Comparison of ENCODE assay signal across 8 cellular contexts in the genomic region with DNA sequence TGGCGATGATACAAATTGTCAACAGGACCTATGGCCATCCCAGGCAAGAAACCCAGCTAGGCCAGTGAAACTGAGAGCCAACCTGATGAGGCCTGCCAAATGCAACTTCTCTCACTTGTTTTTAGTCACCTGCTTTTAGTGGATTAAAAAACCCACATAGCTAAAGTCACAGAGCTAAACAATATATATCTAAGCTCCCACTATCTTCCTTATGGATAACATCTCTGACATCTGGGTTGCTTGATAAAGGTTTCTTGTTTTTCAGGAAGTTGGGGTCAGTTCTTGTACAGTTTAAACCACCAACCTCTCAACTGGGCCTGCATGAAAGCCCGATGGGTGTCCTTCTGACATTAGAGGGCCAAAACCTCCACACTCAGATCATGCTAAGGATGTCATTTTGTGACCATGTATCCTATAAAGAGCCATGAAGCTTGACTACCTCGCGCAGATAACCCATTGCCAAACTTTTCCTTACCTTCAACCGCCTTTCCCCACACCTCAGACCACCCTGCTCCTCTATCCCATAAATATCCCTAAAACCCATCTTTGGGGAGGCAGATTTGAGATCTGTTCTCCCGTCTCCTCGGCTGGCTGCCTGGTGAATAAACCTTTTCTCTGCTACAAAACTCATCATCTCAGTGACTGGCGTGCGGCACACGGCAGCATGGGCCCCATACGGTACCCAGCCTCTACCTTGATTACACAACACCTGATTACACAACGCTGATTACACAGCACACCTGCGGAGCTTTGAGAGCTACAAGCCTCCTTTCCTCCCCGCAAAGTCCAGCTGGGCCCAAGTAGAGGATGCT. TPM values are rescaled to one million over a fixed set of nuclear protein-coding genes. Genes with fewer than 3 reads are reported as not detected.
A peak's percentile ranks its signal among the peaks of the same experiment; 100 is the strongest.
DNase-seq lines count a peak whose midpoint lies in the region; ATAC-seq lines count a peak whose summit lies in the region.

No MANE protein-coding gene starts in this region.

- H3K4me1 ChIP-seq in iPS-15b (ENCODE audit: control insufficient read depth, insufficient read depth, low read length): no peaks in the 10 kb centered on the region

- H3K27me3 Mint-ChIP-seq in IgD-negative memory B cell: no peaks in the 10 kb centered on the region
- no peaks in the 10 kb centered on the region for H3K27me3 Mint-ChIP-seq in stimulated activated naive CD8-positive, alpha-beta T cell treated with anti-CD3 and anti-CD28 coated beads, Interleukin-15, Interleukin-2, amounts not matched to agents 100 ng/mL and 50 ng/mL, for 24 hours

- peak overlapping the region; percentile 28 to 98 (median 93) for H3K27ac Mint-ChIP-seq in IgD-negative memory B cell
- peak overlapping the region; percentile 77 to 92 for H3K27ac Mint-ChIP-seq in activated naive CD4-positive, alpha-beta T cell treated with anti-CD3 and anti-CD28 coated beads, Interleukin-2, amount 50 U/mL, for 72 hours
- peak overlapping the region; percentile 98 for H3K27ac Mint-ChIP-seq in stimulated activated naive CD8-positive, alpha-beta T cell treated with anti-CD3 and anti-CD28 coated beads, Interleukin-15, Interleukin-2, amounts not matched to agents 100 ng/mL and 50 ng/mL, for 24 hours

- peak overlapping the region; percentile 70 for H3K4me3 ChIP-seq in iPS-15b (ENCODE audit: low read depth, low read length)

- peaks cover 0 to 2% (median 0%) of the 10 kb centered on the region in 3 donors for H3K9me3 Mint-ChIP-seq in IgD-negative memory B cell
- no peaks in the 10 kb centered on the region for H3K9me3 Mint-ChIP-seq in activated naive CD4-positive, alpha-beta T cell treated with anti-CD3 and anti-CD28 coated beads, Interleukin-2, amount 50 U/mL, for 72 hours
- no peaks in the 10 kb centered on the region for H3K9me3 Mint-ChIP-seq in stimulated activated naive CD8-positive, alpha-beta T cell treated with anti-CD3 and anti-CD28 coated beads, Interleukin-15, Interleukin-2, amounts not matched to agents 100 ng/mL and 50 ng/mL, for 24 hours

- no peaks in the 10 kb centered on the region for H3K27me3 ChIP-seq in iPS-15b (ENCODE audit: control insufficient read depth, insufficient read depth, low read length)

- no peaks in the 10 kb centered on the region for H3K36me3 Mint-ChIP-seq in IgD-negative memory B cell
- peaks cover 13 to 20% of the 10 kb centered on the region in 2 donors for H3K36me3 Mint-ChIP-seq in activated naive CD4-positive, alpha-beta T cell treated with anti-CD3 and anti-CD28 coated beads, Interleukin-2, amount 50 U/mL, for 72 hours
- peaks cover 6% of the 10 kb centered on the region for H3K36me3 Mint-ChIP-seq in stimulated activated naive CD8-positive, alpha-beta T cell treated with anti-CD3 and anti-CD28 coated beads, Interleukin-15, Interleukin-2, amounts not matched to agents 100 ng/mL and 50 ng/mL, for 24 hours (ENCODE audit: low read depth)

- H3K36me3 ChIP-seq in iPS-15b (ENCODE audit: control insufficient read depth, insufficient read depth, low read length): no peaks in the 10 kb centered on the region

- peak; percentile 0 to 1 for ATAC-seq in activated naive CD4-positive, alpha-beta T cell treated with anti-CD3 and anti-CD28 coated beads, Interleukin-2, amount 50 U/mL, for 72 hours

- DNase-seq in NCI-H2196 (lab: John Stamatoyannopoulos, UW; ENCODE audit: unreplicated experiment): peak; percentile 48
- DNase-seq in NCI-H2196 treated with DMSO at 0.1 percent for 48 hours (lab: John Stamatoyannopoulos, UW; ENCODE audit: unreplicated experiment): no peak
- DNase-seq in activated naive CD4-positive, alpha-beta T cell treated with anti-CD3 and anti-CD28 coated beads, Interleukin-2, amount 50 U/mL, for 72 hours (ENCODE audit: low spot score in 2 of 2): no peak
- DNase-seq in D341Med (ENCODE audit: low spot score): no peak
- DNase-seq in AG20443 (ENCODE audit: low spot score): no peak

- H3K4me1 Mint-ChIP-seq in IgD-negative memory B cell: peaks cover 12 to 32% (median 21%) of the 10 kb centered on the region in 3 donors
- H3K4me1 Mint-ChIP-seq in stimulated activated naive CD8-positive, alpha-beta T cell treated with anti-CD3 and anti-CD28 coated beads, Interleukin-15, Interleukin-2, amounts not matched to agents 100 ng/mL and 50 ng/mL, for 24 hours (ENCODE audit: low read depth): peaks cover 46% of the 10 kb centered on the region

- peak overlapping the region; percentile 89 to 99 (median 96) for H3K4me3 Mint-ChIP-seq in IgD-negative memory B cell
- peak overlapping the region; percentile 98 for H3K4me3 Mint-ChIP-seq in stimulated activated naive CD8-positive, alpha-beta T cell treated with anti-CD3 and anti-CD28 coated beads, Interleukin-15, Interleukin-2, amounts not matched to agents 100 ng/mL and 50 ng/mL, for 24 hours

- H3K9me3 ChIP-seq in iPS-15b (ENCODE audit: control insufficient read depth, insufficient read depth, low read length): no peaks in the 10 kb centered on the region

- peak overlapping the region; percentile 62 for H3K9ac ChIP-seq in iPS-15b (ENCODE audit: low read depth, low read length)

RNA-seq across cellular contexts. Expression of gene STMP1, which starts 0.8 kb away (rescaled TPM):
- polyA plus RNA-seq in IgD-negative memory B cell: 43.7 TPM
- 10 to 100 TPM; 16.6 to 17.0 TPM for total RNA-seq in activated naive CD4-positive, alpha-beta T cell treated with anti-CD3 and anti-CD28 coated beads, Interleukin-2, amount 50 U/mL, for 72 hours
